Comparison of ENCODE assay signal across 3 cellular contexts in the genomic region with DNA sequence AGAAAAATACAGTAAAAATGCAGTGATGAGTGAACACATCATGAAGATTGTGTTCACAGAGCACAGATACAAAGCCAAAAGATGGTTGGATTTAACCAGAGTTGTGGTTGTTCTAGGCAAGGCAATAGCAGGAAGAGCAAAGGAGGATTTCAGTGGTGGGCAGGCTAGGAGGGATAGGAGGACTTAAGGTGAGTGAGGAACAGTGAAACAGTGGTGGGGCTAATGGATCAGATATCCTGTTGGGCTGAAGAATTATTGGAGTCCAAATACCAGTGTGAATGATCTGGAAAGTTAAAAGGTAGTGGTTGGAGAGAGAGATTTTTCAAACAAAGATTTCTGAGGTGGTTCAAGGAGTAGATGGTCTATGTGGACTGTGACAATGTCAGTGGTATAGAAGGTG.
"Had no signal": no experiment of that assay in that cellular context is flagged by ENCODE, and none has a peak within 500 bp of the region (broad histone marks: within the 10 kb centered on the region; RNA-seq: fewer than 3 reads in every experiment).

No MANE protein-coding gene starts in this region.

- ATAC-seq: GM12878 had no signal

- H3K4me3 ChIP-seq: GM12878 had no signal

- DNase-seq: GDM1, GF-D8 had no signal
